Comparison of ENCODE assay signal across 8 cellular contexts in the genomic region with DNA sequence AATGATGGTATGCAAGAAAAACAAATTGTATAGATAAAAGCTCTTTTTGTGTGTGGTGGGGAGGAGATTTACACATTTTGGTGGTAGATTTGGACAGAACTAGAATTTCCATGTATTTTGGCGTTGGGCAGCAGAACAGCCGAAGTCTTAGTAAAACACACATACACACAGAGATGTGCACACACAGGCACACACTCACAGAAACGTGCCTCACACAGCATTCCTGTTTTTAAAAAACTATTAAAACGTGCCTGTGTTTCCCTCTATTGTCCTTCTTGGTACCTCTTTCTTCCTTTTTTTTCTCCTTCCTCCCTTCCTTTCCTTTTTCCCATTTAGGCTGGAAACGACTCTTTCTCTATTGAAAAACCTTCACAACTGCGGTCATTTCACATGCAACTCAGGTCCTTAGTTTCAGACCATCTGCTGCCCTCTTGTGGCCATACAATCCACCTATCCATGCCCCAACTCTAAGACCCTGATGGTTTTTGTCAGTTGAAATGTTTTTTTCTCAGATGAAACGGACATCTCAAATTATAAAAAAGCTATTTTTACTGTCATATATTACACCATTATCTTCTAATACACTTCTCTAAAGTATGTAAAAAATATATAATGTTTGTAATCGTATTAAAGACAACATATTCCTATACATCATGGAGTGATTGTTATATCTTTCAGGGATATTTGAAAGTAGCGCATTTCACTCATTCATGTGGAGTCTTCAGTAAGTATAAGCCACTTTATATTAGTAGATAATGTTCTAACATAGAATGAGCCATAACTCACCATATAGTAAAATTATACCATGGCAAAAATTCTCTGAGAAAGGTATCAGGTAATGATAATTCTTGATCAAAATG.
A peak's percentile ranks its signal among the peaks of the same experiment; 100 is the strongest.
DNase-seq lines count a peak whose midpoint lies in the region; TF ChIP-seq lines count a peak whose summit lies in the region.

No MANE protein-coding gene starts in this region.

- H3K27ac Mint-ChIP-seq in activated CD4-positive, alpha-beta T cell treated with anti-CD3 and anti-CD28 coated beads, Interleukin-2, amount 10 ng/mL, durations not matched to agents 7 days and 5 days, result no peak overlapping the region
- H3K27ac Mint-ChIP-seq in activated CD4-positive, alpha-beta T cell treated with anti-CD3 and anti-CD28 coated beads, Interleukin-2, amount 10 ng/mL, durations not matched to agents 24 days and 14 days, result no peak overlapping the region
- H3K27ac Mint-ChIP-seq in CD4-positive, alpha-beta memory T cell, result no peak overlapping the region

- peak overlapping the region in 57 of 59 donors; percentile 3 to 61 (median 40) for H3K4me3 ChIP-seq in dorsolateral prefrontal cortex
- H3K4me3 ChIP-seq in CD4-positive, alpha-beta memory T cell (ENCODE audit: low read length in 2 of 2), result no peak overlapping the region

- no peaks in the 10 kb centered on the region for H3K4me1 Mint-ChIP-seq in activated CD4-positive, alpha-beta T cell treated with anti-CD3 and anti-CD28 coated beads, Interleukin-2, amount 10 ng/mL, durations not matched to agents 7 days and 5 days
- no peaks in the 10 kb centered on the region for H3K4me1 Mint-ChIP-seq in activated CD4-positive, alpha-beta T cell treated with anti-CD3 and anti-CD28 coated beads, Interleukin-2, amount 10 ng/mL, durations not matched to agents 24 days and 14 days
- H3K4me1 Mint-ChIP-seq in CD4-positive, alpha-beta memory T cell, result no peaks in the 10 kb centered on the region

- POLR2A ChIA-PET in activated CD4-positive, alpha-beta T cell treated with anti-CD3 and anti-CD28 coated beads, Interleukin-2, amount 10 ng/mL, durations not matched to agents 7 days and 5 days (lab: Charles Lee), result no interaction called here
- POLR2A ChIA-PET in CD4-positive, alpha-beta memory T cell (lab: Charles Lee; ENCODE audit: partially characterized antibody), result no interaction called here

- no peak overlapping the region for H3K4me3 Mint-ChIP-seq in activated CD4-positive, alpha-beta T cell treated with anti-CD3 and anti-CD28 coated beads, Interleukin-2, amount 10 ng/mL, durations not matched to agents 7 days and 5 days
- H3K4me3 Mint-ChIP-seq in activated CD4-positive, alpha-beta T cell treated with anti-CD3 and anti-CD28 coated beads, Interleukin-2, amount 10 ng/mL, durations not matched to agents 24 days and 14 days, result no peak overlapping the region
- no peak overlapping the region for H3K4me3 Mint-ChIP-seq in CD4-positive, alpha-beta memory T cell

- no peaks in the 10 kb centered on the region for H3K36me3 ChIP-seq in CD4-positive, alpha-beta memory T cell (ENCODE audit: insufficient read depth, low read length)

- DNase-seq in activated CD4-positive, alpha-beta T cell treated with anti-CD3 and anti-CD28 coated beads, Interleukin-2, amount 10 ng/mL, durations not matched to agents 7 days and 5 days, result peak; percentile 27
- DNase-seq in activated CD4-positive, alpha-beta T cell treated with anti-CD3 and anti-CD28 coated beads, Interleukin-2, amount 10 ng/mL, durations not matched to agents 24 days and 14 days, result no peak
- peak; percentile 54 for DNase-seq in KBM-7
- peak; percentile 68 for DNase-seq in OCI-M1 (lab: John Stamatoyannopoulos, UW)
- DNase-seq in dorsolateral prefrontal cortex, result peak in 7 of 10 donors; percentile 39 to 82 (median 65)
- peak; percentile 91 for DNase-seq in medulla oblongata (ENCODE audit: extremely low spot score)
- no peak for DNase-seq in CD4-positive, alpha-beta memory T cell
- no peak for DNase-seq in mesenteric fat pad (ENCODE audit: low spot score)

- CTCF ChIA-PET in activated CD4-positive, alpha-beta T cell treated with anti-CD3 and anti-CD28 coated beads, Interleukin-2, amount 10 ng/mL, durations not matched to agents 7 days and 5 days (lab: Charles Lee), result interaction anchor here (0.7 kb wide), 1 partner anchor 14 kb away, joined by 3 read pairs; no protein-coding TSS in a partner anchor
- CTCF ChIA-PET in CD4-positive, alpha-beta memory T cell (lab: Charles Lee; ENCODE audit: partially characterized antibody), result no interaction called here

- peak; percentile 54 to 90 (median 80) for TF ChIP-seq CTCF in dorsolateral prefrontal cortex (IDR thresholded peaks at IDR 0.05 in 54 of 56, conservative IDR thresholded peaks at IDR 0.05 in 2 of 56; ENCODE audit: low read depth in 1 of 56, partially characterized antibody in 56 of 56)

- intact Hi-C loops in activated CD4-positive, alpha-beta T cell treated with anti-CD3 and anti-CD28 coated beads, Interleukin-2, amount 10 ng/mL, durations not matched to agents 24 days and 14 days (cut with micrococcal nuclease), result no loop called here
- intact Hi-C loops in dorsolateral prefrontal cortex (cut with DNase I), result loop anchor here in 1 of 2 donors (10.0 kb wide), 1 partner anchor 590 kb away; no protein-coding TSS in a partner anchor
- intact Hi-C loops in CD4-positive, alpha-beta memory T cell (cut with micrococcal nuclease), result no loop called here

- no peaks in the 10 kb centered on the region for H3K36me3 Mint-ChIP-seq in activated CD4-positive, alpha-beta T cell treated with anti-CD3 and anti-CD28 coated beads, Interleukin-2, amount 10 ng/mL, durations not matched to agents 7 days and 5 days (ENCODE audit: low read depth)
- H3K36me3 Mint-ChIP-seq in activated CD4-positive, alpha-beta T cell treated with anti-CD3 and anti-CD28 coated beads, Interleukin-2, amount 10 ng/mL, durations not matched to agents 24 days and 14 days (ENCODE audit: low read depth), result no peaks in the 10 kb centered on the region
- H3K36me3 Mint-ChIP-seq in CD4-positive, alpha-beta memory T cell, result no peaks in the 10 kb centered on the region

- no peaks in the 10 kb centered on the region for H3K9me3 ChIP-seq in CD4-positive, alpha-beta memory T cell (ENCODE audit: control insufficient read depth in 1 of 2, low read length in 2 of 2)

- no peaks in the 10 kb centered on the region for H3K27me3 Mint-ChIP-seq in activated CD4-positive, alpha-beta T cell treated with anti-CD3 and anti-CD28 coated beads, Interleukin-2, amount 10 ng/mL, durations not matched to agents 7 days and 5 days
- no peaks in the 10 kb centered on the region for H3K27me3 Mint-ChIP-seq in activated CD4-positive, alpha-beta T cell treated with anti-CD3 and anti-CD28 coated beads, Interleukin-2, amount 10 ng/mL, durations not matched to agents 24 days and 14 days
- H3K27me3 Mint-ChIP-seq in CD4-positive, alpha-beta memory T cell, result no peaks in the 10 kb centered on the region

- H3K9me3 Mint-ChIP-seq in activated CD4-positive, alpha-beta T cell treated with anti-CD3 and anti-CD28 coated beads, Interleukin-2, amount 10 ng/mL, durations not matched to agents 7 days and 5 days, result no peaks in the 10 kb centered on the region
- no peaks in the 10 kb centered on the region for H3K9me3 Mint-ChIP-seq in activated CD4-positive, alpha-beta T cell treated with anti-CD3 and anti-CD28 coated beads, Interleukin-2, amount 10 ng/mL, durations not matched to agents 24 days and 14 days
- H3K9me3 Mint-ChIP-seq in CD4-positive, alpha-beta memory T cell, result peaks cover 0 to 30% (median 21%) of the 10 kb centered on the region in 8 donors

- in situ Hi-C loops in KBM-7 (cut with MboI; ENCODE audit: low pct_unique_long_range_greater_than_20kb, low sequenced_read_pairs), result no loop called here

- H3K27me3 ChIP-seq in dorsolateral prefrontal cortex, result no peaks in the 10 kb centered on the region
- no peaks in the 10 kb centered on the region for H3K27me3 ChIP-seq in CD4-positive, alpha-beta memory T cell (ENCODE audit: insufficient read depth, low read length)

- no peaks in the 10 kb centered on the region for H3K4me1 ChIP-seq in CD4-positive, alpha-beta memory T cell (ENCODE audit: insufficient read depth, low read length)

- H3K27ac ChIP-seq in dorsolateral prefrontal cortex, result no peak overlapping the region
- H3K27ac ChIP-seq in CD4-positive, alpha-beta memory T cell (ENCODE audit: low read depth, low read length), result no peak overlapping the region

Comparison
In these comparisons a context has a peak if more than half of its experiments do, and no peak if none do; other contexts are left out.
1. DNase-seq: peak in activated CD4-positive, alpha-beta T cell treated with anti-CD3 and anti-CD28 coated beads, Interleukin-2, amount 10 ng/mL, durations not matched to agents 7 days and 5 days (single experiment), KBM-7 (single experiment), OCI-M1 (single experiment), dorsolateral prefrontal cortex (7 of 10) and medulla oblongata (single experiment); none in activated CD4-positive, alpha-beta T cell treated with anti-CD3 and anti-CD28 coated beads, Interleukin-2, amount 10 ng/mL, durations not matched to agents 24 days and 14 days (single experiment), CD4-positive, alpha-beta memory T cell (0 of 5) and mesenteric fat pad (single experiment).
2. H3K4me3 ChIP-seq: peak in dorsolateral prefrontal cortex (57 of 59); none in CD4-positive, alpha-beta memory T cell (0 of 2).